8 cellular contexts compared by ENCODE assay signal in genomic region chr20:57718490-57719009, GRCh38. TPM values are rescaled to one million over a fixed set of nuclear protein-coding genes. Genes with fewer than 3 reads are reported as not detected.
DNase-seq lines count a peak whose midpoint lies in the region; ATAC-seq, FAIRE-seq and TF ChIP-seq lines count a peak whose summit lies in the region.

No MANE protein-coding gene starts in this region.

- no peak overlapping the region for H3K27ac ChIP-seq in A673 (ENCODE audit: low read depth, low read length, poor library complexity, severe bottlenecking)
- H3K27ac ChIP-seq in keratinocyte (ENCODE audit: control insufficient read depth, insufficient read depth, low read length), result peak overlapping the region; percentile 57

- H3K4me1 Mint-ChIP-seq in activated CD4-positive, alpha-beta T cell treated with anti-CD3 and anti-CD28 coated beads for 36 hours, result peaks cover 5% of the 10 kb centered on the region

- H3K79me2 ChIP-seq in keratinocyte (ENCODE audit: control insufficient read depth, insufficient read depth, low read length), result no peaks in the 10 kb centered on the region

- H3K27me3 ChIP-seq in A673 (replicated peaks; ENCODE audit: insufficient read depth, low read depth, low read length, poor library complexity) (no peaks in the 10 kb centered on the region), keratinocyte (ENCODE audit: control insufficient read depth, extremely low read depth, insufficient read depth, low read length) (peaks cover 7% of the 10 kb centered on the region)

- ATAC-seq in GM18873 (IDR thresholded peaks at IDR 0.05; ENCODE audit: low FRiP score, unreplicated experiment), result peak; percentile 94
- ATAC-seq in HG03135 (IDR thresholded peaks at IDR 0.05; ENCODE audit: unreplicated experiment), result peak; percentile 95
- ATAC-seq in activated CD4-positive, alpha-beta T cell treated with anti-CD3 and anti-CD28 coated beads for 36 hours, result peak; percentile 100

- H3K36me3 ChIP-seq in A673 (ENCODE audit: insufficient read depth, low read length, poor library complexity, severe bottlenecking) (no peaks in the 10 kb centered on the region), keratinocyte (ENCODE audit: control insufficient read depth in 2 of 2, extremely low read depth in 1 of 2, insufficient read depth in 2 of 2, low read length in 2 of 2) (no peaks in the 10 kb centered on the region)

- dilution Hi-C loops in keratinocyte (cut with MboI; ENCODE audit: extremely low pct_ligation_motif_present, low sequenced_read_pairs), result no loop called here

- FAIRE-seq in keratinocyte (lab: Jason Lieb, UNC), result no peak

- POLR2A ChIA-PET in A673 (lab: Charles Lee; ENCODE audit: low non-redundant PET), result no interaction called here
- POLR2A ChIA-PET in activated CD4-positive, alpha-beta T cell treated with anti-CD3 and anti-CD28 coated beads for 36 hours (lab: Charles Lee), result no interaction called here

- intact Hi-C loops in A673 (cut with micrococcal nuclease; ENCODE audit: unreplicated experiment), result no loop called here
- intact Hi-C loops in activated CD4-positive, alpha-beta T cell treated with anti-CD3 and anti-CD28 coated beads for 36 hours (cut with DNase I, micrococcal nuclease), result loop anchor here (1.0 to 10.0 kb wide), 5 partner anchors 8 to 324 kb away; partner anchors contain the start of genes PMEPA1 (in 2 of the 2) and RBM38 (in 1 of the 2)

- H4K20me1 ChIP-seq in keratinocyte (ENCODE audit: control insufficient read depth, extremely low read depth, insufficient read depth, low read length), result no peaks in the 10 kb centered on the region

- no peaks in the 10 kb centered on the region for H3K9me3 ChIP-seq in A673 (ENCODE audit: low read depth, low read length, poor library complexity, severe bottlenecking)
- H3K9me3 ChIP-seq in keratinocyte (ENCODE audit: control insufficient read depth, low read depth, low read length), result no peaks in the 10 kb centered on the region

- H3K4me1 ChIP-seq in A673 (ENCODE audit: insufficient read depth, low read length, poor library complexity, severe bottlenecking) (peaks cover 5% of the 10 kb centered on the region), keratinocyte (ENCODE audit: control insufficient read depth, extremely low read depth, insufficient read depth, low read length) (peaks cover 46% of the 10 kb centered on the region)

- DNase-seq in A673 (ENCODE audit: low spot score) (peak; percentile 98), NCI-H2171 treated with DMSO at 0.1 percent for 48 hours (lab: John Stamatoyannopoulos, UW) (peak; percentile 98), choroid plexus epithelial cell (ENCODE audit: low read depth) (peak; percentile 98), keratinocyte (ENCODE audit: low read depth, low spot score) (peak; percentile 91)
- peak; percentile 95 for DNase-seq in activated CD4-positive, alpha-beta T cell treated with anti-CD3 and anti-CD28 coated beads for 36 hours
- peak; percentile 85 to 91 (median 88) for DNase-seq in stimulated activated CD4-positive, alpha-beta T cell treated with anti-CD3 and anti-CD28 coated beads, Interleukin-12 subunit alpha, Interleukin-12 subunit beta, amount 100 ng/mL, for 48 hours (ENCODE audit: low read depth in 2 of 3, low spot score in 1 of 3)

- BruUV-seq in A673 (replicated peaks; lab: Mats Ljungman, UMichigan), result no TSS peak

- H3K9me1 ChIP-seq in keratinocyte (ENCODE audit: control insufficient read depth, extremely low read depth, insufficient read depth, low read length), result no peaks in the 10 kb centered on the region

- H3K4me3 ChIP-seq in A673 (ENCODE audit: low read depth, low read length, poor library complexity, severe bottlenecking) (peak overlapping the region; percentile 32), choroid plexus epithelial cell (ENCODE audit: low read depth, low read length) (peak overlapping the region; percentile 53), keratinocyte (ENCODE audit: control insufficient read depth in 2 of 3, extremely low read depth in 1 of 3, insufficient read depth in 2 of 3, low read depth in 1 of 3, low read length in 3 of 3) (peak overlapping the region; percentile 31 to 67 (median 43))

- peak overlapping the region; percentile 14 for H3K9ac ChIP-seq in keratinocyte (ENCODE audit: control insufficient read depth, extremely low read depth, insufficient read depth, low read length)

- peak overlapping the region; percentile 93 for H3K4me2 ChIP-seq in keratinocyte (ENCODE audit: control insufficient read depth, extremely low read depth, insufficient read depth, low read depth, low read length)

- no peaks in the 10 kb centered on the region for H3K36me3 Mint-ChIP-seq in activated CD4-positive, alpha-beta T cell treated with anti-CD3 and anti-CD28 coated beads for 36 hours (ENCODE audit: low read depth)

- H3K27ac Mint-ChIP-seq in activated CD4-positive, alpha-beta T cell treated with anti-CD3 and anti-CD28 coated beads for 36 hours, result no peak overlapping the region

- no peaks in the 10 kb centered on the region for H3K9me3 Mint-ChIP-seq in activated CD4-positive, alpha-beta T cell treated with anti-CD3 and anti-CD28 coated beads for 36 hours (ENCODE audit: low read depth)

- CTCF ChIA-PET in A673 (lab: Charles Lee), result interaction anchor here (0.6 kb wide), 1 partner anchor 8 kb away, joined by 3 read pairs; the partner anchor contains the start of gene PMEPA1
- CTCF ChIA-PET in activated CD4-positive, alpha-beta T cell treated with anti-CD3 and anti-CD28 coated beads for 36 hours (lab: Charles Lee), result interaction anchor here (0.7 to 1.1 kb wide), 3 partner anchors 9 to 34 kb away, joined by 3 read pairs; partner anchors contain the start of gene PMEPA1

- peak overlapping the region; percentile 75 for H2AFZ ChIP-seq in keratinocyte (ENCODE audit: control insufficient read depth, low read length)

- TF ChIP-seq CTCF in A673 (conservative IDR thresholded peaks at IDR 0.05; ENCODE audit: low read depth, low read length), result no peak
- no peak for TF ChIP-seq CTCF in choroid plexus epithelial cell (conservative IDR thresholded peaks at IDR 0.05; ENCODE audit: low read depth, low read length)
- TF ChIP-seq CTCF in keratinocyte (optimal IDR thresholded peaks at IDR 0.05 in 1 of 3, IDR thresholded peaks at IDR 0.05 in 1 of 3, conservative IDR thresholded peaks at IDR 0.05 in 1 of 3; ENCODE audit: extremely low read depth in 1 of 3, insufficient read depth in 2 of 3, low read length in 3 of 3), result no peak

- H3K4me3 Mint-ChIP-seq in activated CD4-positive, alpha-beta T cell treated with anti-CD3 and anti-CD28 coated beads for 36 hours, result peak overlapping the region; percentile 37

- H3K27me3 Mint-ChIP-seq in activated CD4-positive, alpha-beta T cell treated with anti-CD3 and anti-CD28 coated beads for 36 hours, result no peaks in the 10 kb centered on the region

RNA-seq across cellular contexts. Expression of gene PMEPA1, which starts 8.7 kb away (rescaled TPM):
- total RNA-seq in A673 (2021), result 9.7 and 10.4 TPM in 2 replicates
- 1 to 10 TPM; 1.6 to 1.8 TPM for total RNA-seq in activated CD4-positive, alpha-beta T cell treated with anti-CD3 and anti-CD28 coated beads for 36 hours
- polyA plus RNA-seq in keratinocyte, result 29.0 to 84.0 TPM (median 50.7 TPM) in 3 replicates
- 14.2 TPM for polyA plus RNA-seq in keratinocyte (2011; ENCODE audit: low read depth)
- polyA plus RNA-seq in keratinocyte (2011; cell fraction: cytosol; rRNA removed), result 40.6 and 82.2 TPM in 2 replicates
- 70.2 and 80.4 TPM in 2 replicates for polyA plus RNA-seq in keratinocyte (2011; cell fraction: nucleus; rRNA removed)
- polyA plus RNA-seq in keratinocyte (2012; ENCODE audit: low replicate concordance), result 20.6 and 151 TPM in 2 replicates
- polyA minus RNA-seq in keratinocyte, result 41.7 to 94.9 TPM (median 50.4 TPM) in 3 replicates
- polyA minus RNA-seq in keratinocyte (2011; cell fraction: cytosol; rRNA and poly(A)+ RNA removed), result 149 TPM
- polyA minus RNA-seq in keratinocyte (2011; cell fraction: nucleus; rRNA and poly(A)+ RNA removed), result 70.1 and 74.7 TPM in 2 replicates
